ENCODE assay signal across 17 cellular contexts in the genomic region with DNA sequence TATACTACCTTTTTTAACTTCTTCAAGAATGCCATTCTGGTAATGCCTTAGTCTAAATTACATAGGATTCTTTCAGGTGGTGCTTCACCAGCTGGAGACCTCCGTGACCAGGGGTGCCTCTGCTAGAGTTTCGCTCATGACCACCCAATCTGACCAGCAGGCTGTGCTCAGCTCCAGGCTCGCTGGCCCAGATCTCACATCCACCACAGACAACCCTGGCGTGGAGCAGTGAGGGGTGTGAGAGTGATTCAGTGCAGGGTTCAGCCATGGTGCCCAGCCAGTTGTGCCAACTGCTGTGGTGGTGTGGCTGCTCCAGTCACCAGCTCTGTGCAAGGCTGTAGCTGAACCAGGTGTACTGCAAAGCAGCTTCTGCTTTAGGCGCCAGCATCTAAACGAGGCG.
DNase-seq lines count a peak whose midpoint lies in the region; ATAC-seq, FAIRE-seq and TF ChIP-seq lines count a peak whose summit lies in the region.
"Had no signal": no experiment of that assay in that cellular context is flagged by ENCODE, and none has a peak within 500 bp of the region (broad histone marks: within the 10 kb centered on the region; RNA-seq: fewer than 3 reads in every experiment).

No MANE protein-coding gene starts in this region.

- H3K4me1 Mint-ChIP-seq in GM23338 = no peaks in the 10 kb centered on the region
- H3K4me1 Mint-ChIP-seq: B cell had no signal

- H4K20me1 ChIP-seq in DND-41 (ENCODE audit: insufficient read depth, low read length) (no peaks in the 10 kb centered on the region), GM23338 (replicated peaks; ENCODE audit: insufficient read depth) (no peaks in the 10 kb centered on the region), GM12878 (ENCODE audit: control insufficient read depth, insufficient read depth) (no peaks in the 10 kb centered on the region)

- WGBS in GM12878 (ENCODE audit: insufficient coverage, insufficient replicate concordance, low lambda C conversion rate, missing lambda C conversion rate) = 9% methylated on average over 7 of the region's 7 CpGs

- CTCF ChIA-PET in GM12878 (lab: Yijun Ruan, JAX) = interaction anchor here (0.6 to 0.9 kb wide), 2 partner anchors 10 to 793 kb away, joined by 3 to 4 read pairs; no protein-coding TSS in a partner anchor

- H3K36me3 ChIP-seq in DND-41 (ENCODE audit: insufficient read depth, low read length) (no peaks in the 10 kb centered on the region), GM23338 (ENCODE audit: insufficient read depth) (no peaks in the 10 kb centered on the region), GM12878 (ENCODE audit: control insufficient read depth in 2 of 2, insufficient read depth in 2 of 2, low read length in 1 of 2) (no peaks in the 10 kb centered on the region), upper lobe of right lung (no peaks in the 10 kb centered on the region)

- no peak overlapping the region for H3K4me2 ChIP-seq in DND-41 (ENCODE audit: insufficient read depth, low read length)
- H3K4me2 ChIP-seq in GM23338 = no peak overlapping the region
- no peak overlapping the region for H3K4me2 ChIP-seq in GM12878 (ENCODE audit: control insufficient read depth, insufficient read depth)

- TF ChIP-seq CTCF in DND-41 (IDR thresholded peaks at IDR 0.05; ENCODE audit: borderline replicate concordance, extremely low read depth, low read length, poor library complexity, severe bottlenecking) = no peak
- 0 out of 4 replicates have a peak, but pooled peaks of 1 of the 2 experiments have one; percentile 7 for TF ChIP-seq CTCF in GM23338 (conservative IDR thresholded peaks at IDR 0.05; ENCODE audit: low read depth in 2 of 2)
- TF ChIP-seq CTCF in GM12878 (IDR thresholded peaks at IDR 0.05 in 2 of 3, conservative IDR thresholded peaks at IDR 0.05 in 1 of 3; ENCODE audit: control insufficient read depth in 2 of 3, extremely low read depth in 1 of 3, insufficient read depth in 1 of 3, low read depth in 3 of 3, low read length in 3 of 3) = no peak
- no peak for TF ChIP-seq CTCF in foreskin keratinocyte (conservative IDR thresholded peaks at IDR 0.05)
- no peak for TF ChIP-seq CTCF in GM20000 (IDR thresholded peaks at IDR 0.05; ENCODE audit: extremely low read depth, missing control alignments)
- no peak for TF ChIP-seq CTCF in upper lobe of right lung (IDR thresholded peaks at IDR 0.05)

- BruUV-seq in GM12878 (replicated peaks; lab: Mats Ljungman, UMichigan) = no TSS peak

- H3K4me3 Mint-ChIP-seq in GM23338 = no peak overlapping the region
- H3K4me3 Mint-ChIP-seq: B cell; CD4-positive, alpha-beta T cell had no signal

- no peak for TF ChIP-seq POLR2A in GM12878 (IDR thresholded peaks at IDR 0.05; ENCODE audit: low read depth, low read length)

- POLR2A ChIA-PET in GM12878 (lab: Charles Lee) = interaction anchor here (0.6 kb wide), 1 partner anchor 68 kb away, joined by 3 read pairs; no protein-coding TSS in a partner anchor

- H3K79me2 ChIP-seq in DND-41 (ENCODE audit: insufficient read depth, low read length) = no peaks in the 10 kb centered on the region
- no peaks in the 10 kb centered on the region for H3K79me2 ChIP-seq in GM23338 (replicated peaks; ENCODE audit: insufficient read depth)
- no peaks in the 10 kb centered on the region for H3K79me2 ChIP-seq in GM12878 (ENCODE audit: control insufficient read depth, insufficient read depth, low read length)

- peaks cover 9% of the 10 kb centered on the region for H3K9me2 ChIP-seq in GM23338 (ENCODE audit: insufficient read depth)

- H3K27me3 Mint-ChIP-seq in GM23338 (ENCODE audit: insufficient read depth, low read depth, poor library complexity) = peaks cover 2% of the 10 kb centered on the region
- H3K27me3 Mint-ChIP-seq: B cell; CD4-positive, alpha-beta T cell had no signal

- H3K9me3 ChIP-seq in DND-41 (ENCODE audit: insufficient read depth, low read length, severe bottlenecking) (peaks cover 8% of the 10 kb centered on the region), GM12878 (replicated peaks; ENCODE audit: control insufficient read depth, insufficient read depth, low read length) (no peaks in the 10 kb centered on the region; the same call in 2 of the 3 replicates), upper lobe of right lung (no peaks in the 10 kb centered on the region)

- TF ChIP-seq EP300 in GM12878 (IDR thresholded peaks at IDR 0.05; ENCODE audit: borderline replicate concordance in 1 of 2, control insufficient read depth in 1 of 2, low read depth in 2 of 2, low read length in 2 of 2) = no peak

- no peaks in the 10 kb centered on the region for H3F3A ChIP-seq in GM23338 (replicated peaks; ENCODE audit: low read depth)

- H3K27ac ChIP-seq in DND-41 (ENCODE audit: low read length) = no peak overlapping the region
- H3K27ac ChIP-seq in GM23338 (ENCODE audit: low read depth) = no peak overlapping the region
- H3K27ac ChIP-seq in GM12878 (ENCODE audit: control insufficient read depth, insufficient read depth) = no peak overlapping the region
- no peak overlapping the region for H3K27ac ChIP-seq in foreskin keratinocyte
- no peak overlapping the region for H3K27ac ChIP-seq in upper lobe of right lung
- H3K27ac ChIP-seq: HL-60 had no signal

- SMC1A ChIA-PET in GM12878 (lab: Charles Lee; ENCODE audit: uncharacterized antibody, unreplicated experiment) = no interaction called here

- peaks cover 19% of the 10 kb centered on the region; the same call in 2 of the 3 replicates for H3K36me3 Mint-ChIP-seq in GM23338 (ENCODE audit: low read depth)

- intact Hi-C loops in GM12878 (cut with micrococcal nuclease; ENCODE audit: unreplicated experiment) (no loop called here), upper lobe of right lung (cut with DNase I) (no loop called here)

- no peak for FAIRE-seq in GM12878 (lab: Jason Lieb, UNC)
- FAIRE-seq: A204.1, H54, K562 had no signal

- in situ Hi-C loops in GM12878 (cut with MboI) = no loop called here

- ATAC-seq in DND-41 (ENCODE audit: insufficient read depth, low read depth) (0 out of 3 replicates have a peak, but pooled peaks have one; percentile 5), GM23338 (no peak), GM12878 (peak; percentile 45), foreskin keratinocyte (peak; percentile 21), upper lobe of right lung (no peak)
- ATAC-seq: K562 had no signal

- no peak overlapping the region for H2AFZ ChIP-seq in DND-41 (ENCODE audit: low read depth, low read length)
- peak overlapping the region; percentile 28; the same call in 1 of the 2 replicates for H2AFZ ChIP-seq in GM23338
- no peak overlapping the region for H2AFZ ChIP-seq in GM12878 (ENCODE audit: control insufficient read depth, low read depth, low read length)

- H3K9me3 Mint-ChIP-seq in GM23338 = peaks cover 18% of the 10 kb centered on the region
- H3K9me3 Mint-ChIP-seq: CD4-positive, alpha-beta T cell had no signal

- H3K27me3 ChIP-seq in DND-41 (ENCODE audit: insufficient read depth, low read length, poor library complexity) (no peaks in the 10 kb centered on the region), GM23338 (ENCODE audit: insufficient read depth) (no peaks in the 10 kb centered on the region), GM12878 (replicated peaks in 1 of 2; ENCODE audit: control insufficient read depth in 2 of 2, insufficient read depth in 2 of 2, low read length in 1 of 2) (no peaks in the 10 kb centered on the region), foreskin keratinocyte (no peaks in the 10 kb centered on the region), upper lobe of right lung (no peaks in the 10 kb centered on the region)

- H3K4me3 ChIP-seq in DND-41 (ENCODE audit: low read depth in 1 of 2, low read length in 2 of 2) = no peak overlapping the region
- no peak overlapping the region for H3K4me3 ChIP-seq in GM23338
- no peak overlapping the region for H3K4me3 ChIP-seq in GM12878
- no peak overlapping the region for H3K4me3 ChIP-seq in upper lobe of right lung
- H3K4me3 ChIP-seq: K562 had no signal

- no peak for DNase-seq in DND-41
- DNase-seq in GM23338 (ENCODE audit: low spot score) = no peak
- DNase-seq in GM12878 (ENCODE audit: low read depth, low spot score) = no peak
- DNase-seq in foreskin keratinocyte = no peak
- DNase-seq in GM20000 (ENCODE audit: low spot score) = no peak
- no peak for DNase-seq in upper lobe of right lung
- no peak for DNase-seq in GF-D8 (lab: John Stamatoyannopoulos, UW)
- DNase-seq: C1 segment of cervical spinal cord; Calu3; CD4-positive, alpha-beta T cell; DMS79 treated with DMSO at 0.1 percent for 48 hours; GDM1 had no signal

- H3K9ac ChIP-seq in DND-41 (ENCODE audit: low read depth, low read length) (no peak overlapping the region), GM12878 (ENCODE audit: control insufficient read depth, insufficient read depth, low read length) (no peak overlapping the region)

- RAD21 ChIA-PET in GM12878 (lab: Charles Lee; ENCODE audit: unreplicated experiment) = no interaction called here

- no peak overlapping the region for H3K27ac Mint-ChIP-seq in GM23338
- H3K27ac Mint-ChIP-seq: B cell; CD4-positive, alpha-beta T cell had no signal

- H3K4me1 ChIP-seq in DND-41 (ENCODE audit: insufficient read depth, low read length) (no peaks in the 10 kb centered on the region; the same call in 1 of the 2 replicates), GM23338 (ENCODE audit: insufficient read depth) (no peaks in the 10 kb centered on the region), GM12878 (ENCODE audit: control insufficient read depth, insufficient read depth, low read length) (no peaks in the 10 kb centered on the region), foreskin keratinocyte (no peaks in the 10 kb centered on the region), upper lobe of right lung (no peaks in the 10 kb centered on the region)

- TF ChIP-seq RAD21 in GM12878 (IDR thresholded peaks at IDR 0.05; ENCODE audit: insufficient read depth, low read depth, low read length) = no peak

TF ChIP-seq in GM23338, 12 proteins besides CTCF, POLR2A, EP300 and RAD21:
- TF ChIP-seq CREB1 (CRISPR knock-in tag; IDR thresholded peaks at IDR 0.05; ENCODE audit: low read depth) = no peak
- TF ChIP-seq EZH2phosphoT487 (IDR thresholded peaks at IDR 0.05; ENCODE audit: unreplicated experiment) = no peak
- TF ChIP-seq NANOG (IDR thresholded peaks at IDR 0.05; ENCODE audit: borderline replicate concordance) = no peak

TF ChIP-seq in GM12878, 131 proteins besides CTCF, POLR2A, EP300 and RAD21 (continues in another document):
- TF ChIP-seq IRF4 (IDR thresholded peaks at IDR 0.05; ENCODE audit: low read depth, low read length) = no peak
- no peak for TF ChIP-seq ZSCAN29 (IDR thresholded peaks at IDR 0.05)

Comparison
In these comparisons a context has a peak if more than half of its experiments do, and no peak if none do; other contexts are left out.
1. ATAC-seq: peak in DND-41 (single experiment), GM12878 (single experiment) and foreskin keratinocyte (single experiment); none in GM23338 (single experiment) and upper lobe of right lung (single experiment).